Comparison of ENCODE assay signal across 16 cellular contexts in genomic region chr12:67202344-67203012, GRCh38.
DNase-seq lines count a peak whose midpoint lies in the region; ATAC-seq and TF ChIP-seq lines count a peak whose summit lies in the region.
"Had no signal": no experiment of that assay in that cellular context is flagged by ENCODE, and none has a peak within 500 bp of the region (broad histone marks: within the 10 kb centered on the region; RNA-seq: fewer than 3 reads in every experiment).

No MANE protein-coding gene starts in this region.

- H3K27ac Mint-ChIP-seq in activated T-cell treated with anti-CD3 and anti-CD28 coated beads, Interleukin-2, amount 50 U/mL, for 24 hours, result no peak overlapping the region
- no peak overlapping the region for H3K27ac Mint-ChIP-seq in CD14-positive monocyte
- H3K27ac Mint-ChIP-seq: activated naive CD8-positive, alpha-beta T cell; CD4-positive, alpha-beta T cell had no signal

- intact Hi-C loops in CD14-positive monocyte (cut with micrococcal nuclease), result no loop called here

- peaks cover 34% of the 10 kb centered on the region for H3K27me3 Mint-ChIP-seq in activated T-cell treated with anti-CD3 and anti-CD28 coated beads, Interleukin-2, amount 50 U/mL, for 24 hours
- H3K27me3 Mint-ChIP-seq in CD14-positive monocyte (ENCODE audit: low read depth in 3 of 3), result peaks cover 3 to 4% (median 4%) of the 10 kb centered on the region in 3 donors

- no peak for TF ChIP-seq CTCF in CD14-positive monocyte (IDR thresholded peaks at IDR 0.05)

- no peak overlapping the region for H3K4me3 Mint-ChIP-seq in activated T-cell treated with anti-CD3 and anti-CD28 coated beads, Interleukin-2, amount 50 U/mL, for 24 hours
- H3K4me3 Mint-ChIP-seq in CD14-positive monocyte, result no peak overlapping the region
- H3K4me3 Mint-ChIP-seq: activated naive CD8-positive, alpha-beta T cell; CD4-positive, alpha-beta T cell; central memory CD8-positive, alpha-beta T cell had no signal

- no peaks in the 10 kb centered on the region for H3K36me3 Mint-ChIP-seq in activated T-cell treated with anti-CD3 and anti-CD28 coated beads, Interleukin-2, amount 50 U/mL, for 24 hours (ENCODE audit: low read depth)
- no peaks in the 10 kb centered on the region for H3K36me3 Mint-ChIP-seq in CD14-positive monocyte
- H3K36me3 Mint-ChIP-seq: activated naive CD8-positive, alpha-beta T cell had no signal

- H3K9me3 Mint-ChIP-seq in activated T-cell treated with anti-CD3 and anti-CD28 coated beads, Interleukin-2, amount 50 U/mL, for 24 hours, result no peaks in the 10 kb centered on the region
- H3K9me3 Mint-ChIP-seq in CD14-positive monocyte, result peaks cover 0 to 4% (median 0%) of the 10 kb centered on the region in 7 donors
- H3K9me3 Mint-ChIP-seq: CD4-positive, alpha-beta T cell; central memory CD8-positive, alpha-beta T cell had no signal

- ATAC-seq in GM18870 (IDR thresholded peaks at IDR 0.05; ENCODE audit: unreplicated experiment), result peak; percentile 76
- peak; percentile 86 for ATAC-seq in GM21447 (IDR thresholded peaks at IDR 0.05; ENCODE audit: unreplicated experiment)
- ATAC-seq in HG03025 (IDR thresholded peaks at IDR 0.05; ENCODE audit: low FRiP score, unreplicated experiment), result peak; percentile 84
- ATAC-seq: mucosa of descending colon, pancreas had no signal

- no peaks in the 10 kb centered on the region for H3K4me1 Mint-ChIP-seq in activated T-cell treated with anti-CD3 and anti-CD28 coated beads, Interleukin-2, amount 50 U/mL, for 24 hours (ENCODE audit: low read depth)
- H3K4me1 Mint-ChIP-seq in CD14-positive monocyte, result no peaks in the 10 kb centered on the region
- H3K4me1 Mint-ChIP-seq: central memory CD8-positive, alpha-beta T cell had no signal

- peak; percentile 4 for DNase-seq in MV-4-11 (lab: John Stamatoyannopoulos, UW)
- DNase-seq in SKM-1 (lab: John Stamatoyannopoulos, UW; ENCODE audit: unreplicated experiment), result no peak
- no peak for DNase-seq in activated T-cell treated with anti-CD3 and anti-CD28 coated beads, Interleukin-2, amount 50 U/mL, for 24 hours
- no peak for DNase-seq in CD14-positive monocyte (ENCODE audit: low spot score)
- DNase-seq in NCI-H1694 (lab: John Stamatoyannopoulos, UW), result no peak
- DNase-seq: activated CD8-positive, alpha-beta memory T cell treated with anti-CD3 and anti-CD28 coated beads, Interleukin-2, amount 50 U/mL, for 48 hours; CD4-positive, alpha-beta T cell; mucosa of descending colon; NCI-H2107; pancreas; SK-N-SH had no signal
